1 cellular context compared by ENCODE assay signal in genomic region chr2:172094319-172095145, GRCh38.
A peak's percentile ranks its signal among the peaks of the same experiment; 100 is the strongest.
TF ChIP-seq lines count a peak whose summit lies in the region.

No MANE protein-coding gene starts in this region.

TF ChIP-seq in HepG2, 621 proteins besides CTCF, POLR2A, EP300 and RAD21 (continues in another document):
- no peak for TF ChIP-seq NFE2 (CRISPR knock-in tag; IDR thresholded peaks at IDR 0.05)
- TF ChIP-seq RELA (CRISPR knock-in tag; IDR thresholded peaks at IDR 0.05): no peak
- no peak for TF ChIP-seq RFX1 (IDR thresholded peaks at IDR 0.05)
- no peak for TF ChIP-seq RARG (CRISPR knock-in tag; IDR thresholded peaks at IDR 0.05; ENCODE audit: low read depth)
- TF ChIP-seq MEF2D (CRISPR knock-in tag; IDR thresholded peaks at IDR 0.05): no peak
- no peak for TF ChIP-seq CERS6 (CRISPR knock-in tag; IDR thresholded peaks at IDR 0.05)
- no peak for TF ChIP-seq SP5 (CRISPR knock-in tag; IDR thresholded peaks at IDR 0.05; ENCODE audit: borderline replicate concordance, low read depth)
- TF ChIP-seq ZNF710 (CRISPR knock-in tag; IDR thresholded peaks at IDR 0.05; ENCODE audit: borderline replicate concordance): no peak
- no peak for TF ChIP-seq GPN1 (CRISPR knock-in tag; IDR thresholded peaks at IDR 0.05; ENCODE audit: borderline replicate concordance)
- TF ChIP-seq GZF1 (CRISPR knock-in tag; IDR thresholded peaks at IDR 0.05): 0 out of 2 replicates have a peak, but pooled peaks have one; percentile 39
- no peak for TF ChIP-seq JARID2 (CRISPR knock-in tag; IDR thresholded peaks at IDR 0.05; ENCODE audit: insufficient replicate concordance)
- TF ChIP-seq SOX6 (IDR thresholded peaks at IDR 0.05): no peak
- TF ChIP-seq SOX6 (CRISPR knock-in tag; IDR thresholded peaks at IDR 0.05): peak; percentile 42; the same call in 1 of the 2 replicates
- TF ChIP-seq, protein P1, sequence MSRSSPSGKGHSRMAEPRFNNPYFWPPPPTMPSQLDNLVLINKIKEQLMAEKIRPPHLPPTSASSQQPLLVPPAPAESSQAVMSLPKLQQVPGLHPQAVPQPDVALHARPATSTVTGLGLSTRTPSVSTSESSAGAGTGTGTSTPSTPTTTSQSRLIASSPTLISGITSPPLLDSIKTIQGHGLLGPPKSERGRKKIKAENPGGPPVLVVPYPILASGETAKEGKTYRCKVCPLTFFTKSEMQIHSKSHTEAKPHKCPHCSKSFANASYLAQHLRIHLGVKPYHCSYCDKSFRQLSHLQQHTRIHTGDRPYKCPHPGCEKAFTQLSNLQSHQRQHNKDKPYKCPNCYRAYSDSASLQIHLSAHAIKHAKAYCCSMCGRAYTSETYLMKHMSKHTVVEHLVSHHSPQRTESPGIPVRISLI (CRISPR knock-in tag; IDR thresholded peaks at IDR 0.05; ENCODE audit: borderline replicate concordance): no peak
- no peak for TF ChIP-seq ATF7-NPFF (CRISPR knock-in tag; IDR thresholded peaks at IDR 0.05; ENCODE audit: low read depth)
- peak; percentile 16 for TF ChIP-seq RBM39 (IDR thresholded peaks at IDR 0.05; ENCODE audit: low read depth, low read length, poor library complexity, severe bottlenecking)
- TF ChIP-seq RXRA (CRISPR knock-in tag; IDR thresholded peaks at IDR 0.05): no peak
- TF ChIP-seq HNF4A (CRISPR knock-in tag; IDR thresholded peaks at IDR 0.05): no peak
- no peak for TF ChIP-seq SNAPC2 (CRISPR knock-in tag; IDR thresholded peaks at IDR 0.05)
- TF ChIP-seq ZFP62 (CRISPR knock-in tag; IDR thresholded peaks at IDR 0.05): no peak
- TF ChIP-seq, protein P2, sequence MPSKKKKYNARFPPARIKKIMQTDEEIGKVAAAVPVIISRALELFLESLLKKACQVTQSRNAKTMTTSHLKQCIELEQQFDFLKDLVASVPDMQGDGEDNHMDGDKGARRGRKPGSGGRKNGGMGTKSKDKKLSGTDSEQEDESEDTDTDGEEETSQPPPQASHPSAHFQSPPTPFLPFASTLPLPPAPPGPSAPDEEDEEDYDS (CRISPR knock-in tag; IDR thresholded peaks at IDR 0.05): no peak
- TF ChIP-seq ZNF7 (CRISPR knock-in tag; IDR thresholded peaks at IDR 0.05): no peak
- no peak for TF ChIP-seq ADNP (CRISPR knock-in tag; IDR thresholded peaks at IDR 0.05)
- TF ChIP-seq GTF2F1 (IDR thresholded peaks at IDR 0.05; ENCODE audit: low read length): no peak
- TF ChIP-seq ZNF704 (CRISPR knock-in tag; IDR thresholded peaks at IDR 0.05; ENCODE audit: borderline replicate concordance): no peak
- TF ChIP-seq, protein P3, sequence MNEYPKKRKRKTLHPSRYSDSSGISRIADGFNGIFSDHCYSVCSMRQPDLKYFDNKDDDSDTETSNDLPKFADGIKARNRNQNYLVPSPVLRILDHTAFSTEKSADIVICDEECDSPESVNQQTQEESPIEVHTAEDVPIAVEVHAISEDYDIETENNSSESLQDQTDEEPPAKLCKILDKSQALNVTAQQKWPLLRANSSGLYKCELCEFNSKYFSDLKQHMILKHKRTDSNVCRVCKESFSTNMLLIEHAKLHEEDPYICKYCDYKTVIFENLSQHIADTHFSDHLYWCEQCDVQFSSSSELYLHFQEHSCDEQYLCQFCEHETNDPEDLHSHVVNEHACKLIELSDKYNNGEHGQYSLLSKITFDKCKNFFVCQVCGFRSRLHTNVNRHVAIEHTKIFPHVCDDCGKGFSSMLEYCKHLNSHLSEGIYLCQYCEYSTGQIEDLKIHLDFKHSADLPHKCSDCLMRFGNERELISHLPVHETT (CRISPR knock-in tag; conservative IDR thresholded peaks at IDR 0.05): no peak
- no peak for TF ChIP-seq PLRG1 (conservative IDR thresholded peaks at IDR 0.05)
- TF ChIP-seq ZNF496 (CRISPR knock-in tag; IDR thresholded peaks at IDR 0.05; ENCODE audit: insufficient replicate concordance): no peak
- no peak for TF ChIP-seq REPIN1 (CRISPR knock-in tag; IDR thresholded peaks at IDR 0.05; ENCODE audit: borderline replicate concordance, low read depth)
- TF ChIP-seq, protein P4, sequence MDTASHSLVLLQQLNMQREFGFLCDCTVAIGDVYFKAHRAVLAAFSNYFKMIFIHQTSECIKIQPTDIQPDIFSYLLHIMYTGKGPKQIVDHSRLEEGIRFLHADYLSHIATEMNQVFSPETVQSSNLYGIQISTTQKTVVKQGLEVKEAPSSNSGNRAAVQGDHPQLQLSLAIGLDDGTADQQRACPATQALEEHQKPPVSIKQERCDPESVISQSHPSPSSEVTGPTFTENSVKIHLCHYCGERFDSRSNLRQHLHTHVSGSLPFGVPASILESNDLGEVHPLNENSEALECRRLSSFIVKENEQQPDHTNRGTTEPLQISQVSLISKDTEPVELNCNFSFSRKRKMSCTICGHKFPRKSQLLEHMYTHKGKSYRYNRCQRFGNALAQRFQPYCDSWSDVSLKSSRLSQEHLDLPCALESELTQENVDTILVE (CRISPR knock-in tag; IDR thresholded peaks at IDR 0.05): no peak
- TF ChIP-seq NR2F1 (CRISPR knock-in tag; IDR thresholded peaks at IDR 0.05): no peak
- TF ChIP-seq, protein P5, sequence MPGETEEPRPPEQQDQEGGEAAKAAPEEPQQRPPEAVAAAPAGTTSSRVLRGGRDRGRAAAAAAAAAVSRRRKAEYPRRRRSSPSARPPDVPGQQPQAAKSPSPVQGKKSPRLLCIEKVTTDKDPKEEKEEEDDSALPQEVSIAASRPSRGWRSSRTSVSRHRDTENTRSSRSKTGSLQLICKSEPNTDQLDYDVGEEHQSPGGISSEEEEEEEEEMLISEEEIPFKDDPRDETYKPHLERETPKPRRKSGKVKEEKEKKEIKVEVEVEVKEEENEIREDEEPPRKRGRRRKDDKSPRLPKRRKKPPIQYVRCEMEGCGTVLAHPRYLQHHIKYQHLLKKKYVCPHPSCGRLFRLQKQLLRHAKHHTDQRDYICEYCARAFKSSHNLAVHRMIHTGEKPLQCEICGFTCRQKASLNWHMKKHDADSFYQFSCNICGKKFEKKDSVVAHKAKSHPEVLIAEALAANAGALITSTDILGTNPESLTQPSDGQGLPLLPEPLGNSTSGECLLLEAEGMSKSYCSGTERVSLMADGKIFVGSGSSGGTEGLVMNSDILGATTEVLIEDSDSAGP (CRISPR knock-in tag; IDR thresholded peaks at IDR 0.05; ENCODE audit: borderline replicate concordance): peak; percentile 81
- no peak for TF ChIP-seq SP1 (IDR thresholded peaks at IDR 0.05)
- no peak for TF ChIP-seq SP1 (CRISPR knock-in tag; IDR thresholded peaks at IDR 0.05)
- TF ChIP-seq NR2F6 (IDR thresholded peaks at IDR 0.05): no peak
- TF ChIP-seq NR2F6 (CRISPR knock-in tag; IDR thresholded peaks at IDR 0.05): no peak
- no peak for TF ChIP-seq EEA1 (CRISPR knock-in tag; IDR thresholded peaks at IDR 0.05; ENCODE audit: borderline replicate concordance)
- no peak for TF ChIP-seq ZSCAN20 (CRISPR knock-in tag; IDR thresholded peaks at IDR 0.05; ENCODE audit: borderline replicate concordance)
- TF ChIP-seq ZNF782 (CRISPR knock-in tag; IDR thresholded peaks at IDR 0.05; ENCODE audit: borderline replicate concordance): no peak
- TF ChIP-seq CHD4 (IDR thresholded peaks at IDR 0.05; ENCODE audit: borderline replicate concordance, low read length): no peak
- no peak for TF ChIP-seq JUN (CRISPR knock-in tag; IDR thresholded peaks at IDR 0.05)
- TF ChIP-seq REST (IDR thresholded peaks at IDR 0.05; ENCODE audit: borderline replicate concordance in 1 of 2, low read depth in 1 of 2, low read length in 2 of 2): no peak
- TF ChIP-seq SSRP1 (CRISPR knock-in tag; IDR thresholded peaks at IDR 0.05): no peak
- TF ChIP-seq ZMYM2 (CRISPR knock-in tag; IDR thresholded peaks at IDR 0.05): no peak
- TF ChIP-seq ESRRA (CRISPR knock-in tag; IDR thresholded peaks at IDR 0.05; ENCODE audit: low read depth): peak; percentile 43; the same call in 1 of the 2 replicates
- TF ChIP-seq, protein P6, sequence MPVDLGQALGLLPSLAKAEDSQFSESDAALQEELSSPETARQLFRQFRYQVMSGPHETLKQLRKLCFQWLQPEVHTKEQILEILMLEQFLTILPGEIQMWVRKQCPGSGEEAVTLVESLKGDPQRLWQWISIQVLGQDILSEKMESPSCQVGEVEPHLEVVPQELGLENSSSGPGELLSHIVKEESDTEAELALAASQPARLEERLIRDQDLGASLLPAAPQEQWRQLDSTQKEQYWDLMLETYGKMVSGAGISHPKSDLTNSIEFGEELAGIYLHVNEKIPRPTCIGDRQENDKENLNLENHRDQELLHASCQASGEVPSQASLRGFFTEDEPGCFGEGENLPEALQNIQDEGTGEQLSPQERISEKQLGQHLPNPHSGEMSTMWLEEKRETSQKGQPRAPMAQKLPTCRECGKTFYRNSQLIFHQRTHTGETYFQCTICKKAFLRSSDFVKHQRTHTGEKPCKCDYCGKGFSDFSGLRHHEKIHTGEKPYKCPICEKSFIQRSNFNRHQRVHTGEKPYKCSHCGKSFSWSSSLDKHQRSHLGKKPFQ (CRISPR knock-in tag; IDR thresholded peaks at IDR 0.05; ENCODE audit: insufficient replicate concordance): no peak
- TF ChIP-seq, protein P7, sequence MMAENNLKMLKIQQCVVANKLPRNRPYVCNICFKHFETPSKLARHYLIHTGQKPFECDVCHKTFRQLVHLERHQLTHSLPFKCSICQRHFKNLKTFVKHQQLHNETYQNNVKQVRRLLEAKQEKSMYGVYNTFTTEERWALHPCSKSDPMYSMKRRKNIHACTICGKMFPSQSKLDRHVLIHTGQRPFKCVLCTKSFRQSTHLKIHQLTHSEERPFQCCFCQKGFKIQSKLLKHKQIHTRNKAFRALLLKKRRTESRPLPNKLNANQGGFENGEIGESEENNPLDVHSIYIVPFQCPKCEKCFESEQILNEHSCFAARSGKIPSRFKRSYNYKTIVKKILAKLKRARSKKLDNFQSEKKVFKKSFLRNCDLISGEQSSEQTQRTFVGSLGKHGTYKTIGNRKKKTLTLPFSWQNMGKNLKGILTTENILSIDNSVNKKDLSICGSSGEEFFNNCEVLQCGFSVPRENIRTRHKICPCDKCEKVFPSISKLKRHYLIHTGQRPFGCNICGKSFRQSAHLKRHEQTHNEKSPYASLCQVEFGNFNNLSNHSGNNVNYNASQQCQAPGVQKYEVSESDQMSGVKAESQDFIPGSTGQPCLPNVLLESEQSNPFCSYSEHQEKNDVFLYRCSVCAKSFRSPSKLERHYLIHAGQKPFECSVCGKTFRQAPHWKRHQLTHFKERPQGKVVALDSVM (CRISPR knock-in tag; IDR thresholded peaks at IDR 0.05): no peak
- no peak for TF ChIP-seq HNRNPUL1 (IDR thresholded peaks at IDR 0.05; ENCODE audit: low read depth, low read length)
- TF ChIP-seq, protein P8, sequence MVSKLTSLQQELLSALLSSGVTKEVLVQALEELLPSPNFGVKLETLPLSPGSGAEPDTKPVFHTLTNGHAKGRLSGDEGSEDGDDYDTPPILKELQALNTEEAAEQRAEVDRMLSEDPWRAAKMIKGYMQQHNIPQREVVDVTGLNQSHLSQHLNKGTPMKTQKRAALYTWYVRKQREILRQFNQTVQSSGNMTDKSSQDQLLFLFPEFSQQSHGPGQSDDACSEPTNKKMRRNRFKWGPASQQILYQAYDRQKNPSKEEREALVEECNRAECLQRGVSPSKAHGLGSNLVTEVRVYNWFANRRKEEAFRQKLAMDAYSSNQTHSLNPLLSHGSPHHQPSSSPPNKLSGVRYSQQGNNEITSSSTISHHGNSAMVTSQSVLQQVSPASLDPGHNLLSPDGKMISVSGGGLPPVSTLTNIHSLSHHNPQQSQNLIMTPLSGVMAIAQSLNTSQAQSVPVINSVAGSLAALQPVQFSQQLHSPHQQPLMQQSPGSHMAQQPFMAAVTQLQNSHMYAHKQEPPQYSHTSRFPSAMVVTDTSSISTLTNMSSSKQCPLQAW (CRISPR knock-in tag; IDR thresholded peaks at IDR 0.05): no peak
- no peak for TF ChIP-seq MTF1 (CRISPR knock-in tag; IDR thresholded peaks at IDR 0.05)
